ENCODE assay signal across 24 cellular contexts in genomic region chr7:149198161-149198816, GRCh38. TPM values are rescaled to one million over a fixed set of nuclear protein-coding genes. Genes with fewer than 3 reads are reported as not detected.
DNase-seq lines count a peak whose midpoint lies in the region; ATAC-seq and TF ChIP-seq lines count a peak whose summit lies in the region.
"Had no signal": no experiment of that assay in that cellular context is flagged by ENCODE, and none has a peak within 500 bp of the region (broad histone marks: within the 10 kb centered on the region; RNA-seq: fewer than 3 reads in every experiment).

No MANE protein-coding gene starts in this region.

- WGBS in spleen, 5 donors, result 90 to 96% (median 94%) methylated on average over 22 of the region's 22 CpGs

- H3K27me3 ChIP-seq in Panc1 (ENCODE audit: control insufficient read depth, insufficient read depth, low read length) (no peaks in the 10 kb centered on the region), spleen (replicated peaks in 1 of 7) (no peaks in the 10 kb centered on the region)
- H3K27me3 ChIP-seq: transverse colon had no signal

- BruUV-seq in Panc1 (replicated peaks; lab: Mats Ljungman, UMichigan), result TSS peak; percentile 43

- peaks cover 37% of the 10 kb centered on the region for H3K36me3 Mint-ChIP-seq in activated T-cell treated with anti-CD3 and anti-CD28 coated beads, Interleukin-2, amount 50 U/mL, for 4 hours (ENCODE audit: insufficient read depth)
- H3K36me3 Mint-ChIP-seq in central memory CD8-positive, alpha-beta T cell (ENCODE audit: insufficient read depth), result peaks cover 36% of the 10 kb centered on the region

- POLR2A ChIA-PET in Panc1 (lab: Charles Lee), result no interaction called here

- H3K27ac ChIP-seq in Panc1 (ENCODE audit: low read length), result no peak overlapping the region
- H3K27ac ChIP-seq in spleen, result no peak overlapping the region
- H3K27ac ChIP-seq: A549, lower lobe of right lung, transverse colon had no signal

- no peak for TF ChIP-seq CTCF in Panc1 (IDR thresholded peaks at IDR 0.05)
- no peak for TF ChIP-seq CTCF in spleen (IDR thresholded peaks at IDR 0.05 in 8 of 11, conservative IDR thresholded peaks at IDR 0.05 in 3 of 11)

- no peak overlapping the region for H3K4me3 ChIP-seq in Panc1 (ENCODE audit: low read depth in 2 of 2, low read length in 2 of 2)
- H3K4me3 ChIP-seq in spleen, result no peak overlapping the region
- H3K4me3 ChIP-seq: A549, lower lobe of right lung, mucosa of descending colon, transverse colon had no signal

- peak overlapping the region; percentile 24 for H3K4me3 Mint-ChIP-seq in activated T-cell treated with anti-CD3 and anti-CD28 coated beads, Interleukin-2, amount 50 U/mL, for 4 hours
- H3K4me3 Mint-ChIP-seq in central memory CD8-positive, alpha-beta T cell, result no peak overlapping the region

- ATAC-seq in activated T-cell treated with anti-CD3 and anti-CD28 coated beads, Interleukin-2, amount 50 U/mL, for 4 hours, result no peak
- ATAC-seq in Panc1, result no peak
- ATAC-seq in central memory CD8-positive, alpha-beta T cell (replicated peaks; ENCODE audit: extremely low read depth, poor library complexity, severe bottlenecking), result no peak
- ATAC-seq in GM18873 (IDR thresholded peaks at IDR 0.05; ENCODE audit: low FRiP score, unreplicated experiment), result no peak
- ATAC-seq: A549; activated CD4-positive, alpha-beta T cell treated with anti-CD3 and anti-CD28 coated beads for 36 hours; lower lobe of right lung; mucosa of descending colon; sciatic nerve had no signal

- H3K27ac Mint-ChIP-seq in central memory CD8-positive, alpha-beta T cell (ENCODE audit: low read depth), result peak overlapping the region; percentile 69

- no peak for TF ChIP-seq POLR2A in spleen (IDR thresholded peaks at IDR 0.05)

- DNase-seq in activated T-cell treated with anti-CD3 and anti-CD28 coated beads, Interleukin-2, amount 50 U/mL, for 4 hours, result no peak
- DNase-seq in activated T-cell treated with anti-CD3 and anti-CD28 coated beads for 4 hours (no peak), Panc1 (ENCODE audit: low read depth, low spot score) (no peak), spleen (peak; percentile 67), kidney glomerular epithelial cell (lab: John Stamatoyannopoulos, UW) (no peak)
- DNase-seq in central memory CD8-positive, alpha-beta T cell (ENCODE audit: low spot score in 2 of 2), result no peak
- no peak for DNase-seq in stimulated activated CD4-positive, alpha-beta T cell treated with anti-CD3 and anti-CD28 coated beads, Interleukin-4, amount 100 ng/mL, for 4 hours
- DNase-seq: activated CD4-positive, alpha-beta T cell treated with anti-CD3 and anti-CD28 coated beads for 36 hours; activated naive CD4-positive, alpha-beta T cell treated with Interleukin-2 at 50 U/mL for 16 hours; amniotic stem cell; dermis blood vessel endothelial cell; DMS79 treated with DMSO at 0.1 percent for 48 hours; H7; kidney; lower lobe of right lung; mucosa of descending colon; NCI-H1694 treated with DMSO at 0.1 percent for 48 hours; NCI-H2171 treated with DMSO at 0.1 percent for 48 hours; NCI-H524 treated with DMSO at 0.1 percent for 48 hours; stimulated activated CD4-positive, alpha-beta T cell treated with anti-CD3 and anti-CD28 coated beads, Interleukin-15, amount 100 ng/mL, for 24 hours; transverse colon had no signal

- H3K9me3 Mint-ChIP-seq in activated T-cell treated with anti-CD3 and anti-CD28 coated beads, Interleukin-2, amount 50 U/mL, for 4 hours, result no peaks in the 10 kb centered on the region
- H3K9me3 Mint-ChIP-seq in central memory CD8-positive, alpha-beta T cell, result no peaks in the 10 kb centered on the region

- H3K27me3 Mint-ChIP-seq in activated T-cell treated with anti-CD3 and anti-CD28 coated beads, Interleukin-2, amount 50 U/mL, for 4 hours (ENCODE audit: low read depth), result no peaks in the 10 kb centered on the region
- no peaks in the 10 kb centered on the region for H3K27me3 Mint-ChIP-seq in central memory CD8-positive, alpha-beta T cell
- H3K27me3 Mint-ChIP-seq: activated CD4-positive, alpha-beta T cell treated with anti-CD3 and anti-CD28 coated beads for 36 hours had no signal

- H3K4me1 ChIP-seq in Panc1 (ENCODE audit: control insufficient read depth, insufficient read depth, low read length) (peaks cover 9% of the 10 kb centered on the region), spleen (peaks cover 11 to 46% (median 30%) of the 10 kb centered on the region in 6 donors)

- H3K36me3 ChIP-seq in Panc1 (ENCODE audit: control insufficient read depth, insufficient read depth, low read length) (peaks cover 11% of the 10 kb centered on the region), spleen (peaks cover 0 to 58% (median 50%) of the 10 kb centered on the region in 6 donors)

- intact Hi-C loops in Panc1 (cut with micrococcal nuclease; ENCODE audit: unreplicated experiment), result no loop called here
- intact Hi-C loops in spleen (cut with DNase I; ENCODE audit: low total_unique reads), result no loop called here

- H3K4me1 Mint-ChIP-seq in activated T-cell treated with anti-CD3 and anti-CD28 coated beads, Interleukin-2, amount 50 U/mL, for 4 hours (ENCODE audit: low read depth), result peaks cover 46% of the 10 kb centered on the region
- H3K4me1 Mint-ChIP-seq in central memory CD8-positive, alpha-beta T cell, result peaks cover 44% of the 10 kb centered on the region

- in situ Hi-C loops in Panc1 (cut with HindIII; ENCODE audit: low pct_unique_long_range_greater_than_20kb, low sequenced_read_pairs), result no loop called here

- H3K9me3 ChIP-seq in Panc1 (ENCODE audit: control insufficient read depth, insufficient read depth, low read depth, low read length) (no peaks in the 10 kb centered on the region), spleen (no peaks in the 10 kb centered on the region)
- H3K9me3 ChIP-seq: A549, lower lobe of right lung, mucosa of descending colon, transverse colon had no signal

- CTCF ChIA-PET in Panc1 (lab: Charles Lee), result no interaction called here

RNA-seq across cellular contexts. Expression of gene ZNF282, which starts 2.9 kb away (rescaled TPM):
- 10 to 100 TPM; 36.1 to 39.7 (median 38.3) TPM for total RNA-seq in activated T-cell treated with anti-CD3 and anti-CD28 coated beads, Interleukin-2, amount 50 U/mL, for 4 hours
- total RNA-seq in Panc1 (2021; ENCODE audit: unreplicated experiment) (31.6 TPM), spleen (10 to 100 TPM; 16.9 to 25.8 (median 19.4) TPM)
- polyA plus RNA-seq in Panc1 (2012; ENCODE audit: insufficient read length), result 27.7 TPM
- 10 to 100 TPM in 1 of 3 donors, 1 to 10 TPM in 2; 4.7 to 10.8 (median 6.0) TPM for polyA plus RNA-seq in spleen

RNA-seq across cellular contexts. Expression of gene ZNF212, which starts 41.2 kb away (rescaled TPM):
- total RNA-seq in activated T-cell treated with anti-CD3 and anti-CD28 coated beads, Interleukin-2, amount 50 U/mL, for 4 hours, result 10 to 100 TPM; 19.3 to 22.4 (median 20.5) TPM
- total RNA-seq in Panc1 (2021; ENCODE audit: unreplicated experiment), result 11.3 TPM
- polyA plus RNA-seq in Panc1 (2012; ENCODE audit: insufficient read length), result 9.0 TPM
- total RNA-seq in spleen, result 10 to 100 TPM in 6 of 7 donors, 1 to 10 TPM in 1; 9.1 to 15.0 (median 13.2) TPM
- 10 to 100 TPM in 2 of 3 donors, 1 to 10 TPM in 1; 6.7 to 13.4 (median 12.5) TPM for polyA plus RNA-seq in spleen

RNA-seq across cellular contexts. Expression of gene ZNF398, which starts 51.0 kb away (rescaled TPM):
- 10 to 100 TPM; 15.8 to 17.1 (median 16.3) TPM for total RNA-seq in activated T-cell treated with anti-CD3 and anti-CD28 coated beads, Interleukin-2, amount 50 U/mL, for 4 hours
- total RNA-seq in Panc1 (2021; ENCODE audit: unreplicated experiment) (14.1 TPM), spleen (10 to 100 TPM; 13.7 to 23.7 (median 16.6) TPM)
- polyA plus RNA-seq in Panc1 (2012; ENCODE audit: insufficient read length), result 9.8 TPM
- polyA plus RNA-seq in spleen, result 1 to 10 TPM; 1.6 to 3.3 (median 2.0) TPM
